In the genomic region with DNA sequence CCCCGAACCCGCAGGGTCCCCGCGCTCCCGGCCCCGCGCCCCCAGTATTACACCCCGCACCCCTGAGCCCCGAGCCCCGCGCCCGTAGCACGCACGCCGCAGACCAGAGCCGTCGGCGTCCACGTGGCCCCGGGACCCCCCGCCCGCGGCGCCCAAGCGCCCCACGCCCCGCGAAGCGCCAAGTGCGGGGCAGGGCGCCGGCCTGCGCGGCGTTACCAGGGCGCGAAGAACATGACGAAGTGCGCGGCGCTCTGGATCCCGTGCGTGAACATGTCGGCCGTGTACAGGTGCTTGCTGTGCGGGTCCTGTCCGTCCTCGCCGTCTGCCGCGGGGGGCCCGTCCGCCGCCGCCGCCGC, we compare ENCODE assay signal across 1 cellular context.
TF ChIP-seq lines count a peak whose summit lies in the region.

No MANE protein-coding gene starts in this region.

TF ChIP-seq in HepG2, 621 proteins besides CTCF, POLR2A, EP300 and RAD21 (continued from another document):
- TF ChIP-seq ZHX2 (IDR thresholded peaks at IDR 0.05; ENCODE audit: low read depth) (peak; percentile 24; the same call in 1 of the 2 replicates), ZHX2 (CRISPR knock-in tag; IDR thresholded peaks at IDR 0.05; ENCODE audit: borderline replicate concordance) (no peak), ELF4 (CRISPR knock-in tag; IDR thresholded peaks at IDR 0.05; ENCODE audit: borderline replicate concordance) (0 out of 2 replicates have a peak, but pooled peaks have one; percentile 24), ZFP82 (CRISPR knock-in tag; IDR thresholded peaks at IDR 0.05; ENCODE audit: borderline replicate concordance) (0 out of 2 replicates have a peak, but pooled peaks have one; percentile 10), MAZ (IDR thresholded peaks at IDR 0.05; ENCODE audit: borderline replicate concordance, low read depth, low read length) (no peak), MAZ (CRISPR knock-in tag; IDR thresholded peaks at IDR 0.05; ENCODE audit: low read depth) (peak; percentile 7; the same call in 1 of the 2 replicates), ZNF775 (CRISPR knock-in tag; IDR thresholded peaks at IDR 0.05; ENCODE audit: borderline replicate concordance) (no peak), ZNF761 (CRISPR knock-in tag; conservative IDR thresholded peaks at IDR 0.05) (no peak), RBFOX2 (IDR thresholded peaks at IDR 0.05; ENCODE audit: low read depth, low read length) (peak; percentile 82), HNRNPK (IDR thresholded peaks at IDR 0.05; ENCODE audit: low read depth, low read length, poor library complexity, severe bottlenecking) (peak; percentile 2), MAFF (IDR thresholded peaks at IDR 0.05; ENCODE audit: low read depth, low read length) (no peak), ZNF234 (CRISPR knock-in tag; conservative IDR thresholded peaks at IDR 0.05) (no peak), RARA (CRISPR knock-in tag; IDR thresholded peaks at IDR 0.05) (no peak), ZSCAN30 (CRISPR knock-in tag; IDR thresholded peaks at IDR 0.05) (no peak), KLF12 (CRISPR knock-in tag; IDR thresholded peaks at IDR 0.05; ENCODE audit: borderline replicate concordance) (no peak)
